ENCODE assay signal across 12 cellular contexts in the genomic region with DNA sequence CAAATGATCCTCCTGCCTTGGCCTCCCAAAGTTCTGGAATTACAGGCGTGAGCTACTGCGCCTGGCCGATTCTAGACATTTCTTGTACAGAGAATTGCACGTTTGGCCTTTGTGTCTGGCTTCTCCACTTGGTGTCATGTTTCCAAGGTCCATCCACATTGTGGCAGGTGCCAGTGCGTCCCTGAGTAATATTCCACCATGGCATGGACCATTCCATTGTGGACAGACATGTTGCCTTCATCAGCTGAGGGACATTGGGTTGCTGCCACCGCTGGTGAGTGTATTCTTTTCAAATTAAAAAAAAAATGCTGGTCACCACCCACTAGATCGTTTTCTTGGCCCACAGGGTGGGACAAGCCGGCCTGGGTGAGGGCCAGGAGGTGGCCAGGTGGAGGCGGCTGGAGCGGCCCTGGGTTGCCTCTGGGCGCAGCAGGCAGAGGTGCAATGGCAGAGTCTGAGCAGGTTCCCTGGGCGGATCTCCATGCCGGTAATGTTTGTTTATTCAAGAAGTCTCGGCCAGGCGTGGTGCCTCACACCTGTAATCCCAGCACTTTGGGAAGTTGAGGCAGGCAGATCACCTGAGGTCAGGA.
"Had no signal": no experiment of that assay in that cellular context is flagged by ENCODE, and none has a peak within 500 bp of the region (broad histone marks: within the 10 kb centered on the region; RNA-seq: fewer than 3 reads in every experiment).

No MANE protein-coding gene starts in this region.

- H3K4me3 Mint-ChIP-seq: activated naive CD4-positive, alpha-beta T cell treated with anti-CD3 and anti-CD28 coated beads for 36 hours had no signal

- H3K27ac Mint-ChIP-seq: activated naive CD4-positive, alpha-beta T cell treated with anti-CD3 and anti-CD28 coated beads for 36 hours had no signal

- H3K4me3 ChIP-seq: right atrium auricular region, smooth muscle cell, suprapubic skin, upper lobe of left lung had no signal

- H3K9me3 ChIP-seq: suprapubic skin, upper lobe of left lung had no signal

- H3K36me3 ChIP-seq: right atrium auricular region, suprapubic skin had no signal

- ATAC-seq: left lobe of liver; stimulated activated naive CD8-positive, alpha-beta T cell treated with anti-CD3 and anti-CD28 coated beads, Interleukin-15, Interleukin-2, amounts not matched to agents 100 U/mL and 50 U/mL, for 24 hours had no signal

- H3K27me3 ChIP-seq: right atrium auricular region, suprapubic skin, upper lobe of left lung had no signal

- H3K9me3 Mint-ChIP-seq: activated naive CD4-positive, alpha-beta T cell treated with anti-CD3 and anti-CD28 coated beads for 36 hours; activated T-helper 2 cell treated with anti-CD3 and anti-CD28 coated beads, Interferon-gamma antibody, Interleukin-2, Interleukin-4, amounts not matched to agents 10 μg/mL and 5 μg/mL and 100 μg/mL, durations not matched to agents 14 hours and 24 hours and 36 hours had no signal

- H3K27ac ChIP-seq: epithelial cell of prostate, right atrium auricular region, upper lobe of left lung had no signal

- H3K27me3 Mint-ChIP-seq: naive B cell had no signal

- DNase-seq: activated naive CD4-positive, alpha-beta T cell treated with anti-CD3 and anti-CD28 coated beads for 36 hours; dermis blood vessel endothelial cell; naive B cell; stimulated activated naive CD8-positive, alpha-beta T cell treated with anti-CD3 and anti-CD28 coated beads, Interleukin-15, Interleukin-2, amounts not matched to agents 100 U/mL and 50 U/mL, for 24 hours; SW 1271; upper lobe of left lung had no signal
